Comparison of ENCODE assay signal across 17 cellular contexts in the genomic region with DNA sequence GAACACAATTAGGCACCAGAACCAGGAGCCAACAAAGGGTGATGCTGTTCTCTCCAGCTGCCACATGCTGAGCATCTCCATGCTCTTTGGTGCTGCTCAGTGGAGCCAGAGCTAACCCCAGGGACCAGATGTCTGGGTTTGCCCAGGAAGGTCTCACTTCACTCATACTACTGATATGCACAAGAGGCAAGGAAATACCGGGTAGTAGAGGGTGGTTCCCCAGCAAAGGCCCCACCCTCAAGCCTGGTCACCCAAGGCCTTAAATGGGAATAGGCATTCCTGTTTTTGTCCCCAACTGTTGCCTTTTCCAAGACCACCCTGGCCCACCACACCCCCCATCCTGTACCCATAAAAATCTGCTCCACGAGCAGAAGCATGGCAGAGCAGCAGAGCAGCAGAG.
DNase-seq lines count a peak whose midpoint lies in the region; ATAC-seq and TF ChIP-seq lines count a peak whose summit lies in the region.
"Had no signal": no experiment of that assay in that cellular context is flagged by ENCODE, and none has a peak within 500 bp of the region (broad histone marks: within the 10 kb centered on the region; RNA-seq: fewer than 3 reads in every experiment).

No MANE protein-coding gene starts in this region.

- TF ChIP-seq CTCF in GM13977 (IDR thresholded peaks at IDR 0.05; ENCODE audit: extremely low read depth, insufficient read depth, missing control alignments), result no peak

- peak; percentile 46 for ATAC-seq in HG03039 (IDR thresholded peaks at IDR 0.05; ENCODE audit: unreplicated experiment)
- ATAC-seq: HepG2, SK-N-SH treated with all-trans-retinoic acid at 6 μM for 48 hours had no signal

- peak; percentile 28 for DNase-seq in GM13977 (ENCODE audit: low spot score)
- DNase-seq in GM19238 (ENCODE audit: insufficient read length, low spot score), result peak; percentile 6
- no peak for DNase-seq in caudate nucleus (lab: John Stamatoyannopoulos, UW)
- no peak for DNase-seq in NCI-H1436 (lab: John Stamatoyannopoulos, UW)
- no peak for DNase-seq in HT-29 (ENCODE audit: low spot score)
- no peak for DNase-seq in NCI-H2107 (lab: John Stamatoyannopoulos, UW)
- DNase-seq: activated CD4-positive, alpha-beta T cell treated with anti-CD3 and anti-CD28 coated beads, Interleukin-2, amount 50 U/mL, for 1 hour; adrenal gland; COR-L47; effector memory CD4-positive, alpha-beta T cell; HFFc6; NK-92 treated with Interleukin-12 subunit alpha and Interleukin-12 subunit beta, amount 100 ng/mL, for 24 hours; retina; upper lobe of left lung had no signal

- in situ Hi-C loops in GM13977 (cut with MboI; ENCODE audit: low pct_unique_long_range_greater_than_20kb, low sequenced_read_pairs, unreplicated experiment), result no loop called here

- peak overlapping the region; percentile 74 for H3K27ac ChIP-seq in caudate nucleus (ENCODE audit: low read depth, low read length)
- H3K27ac ChIP-seq: adrenal gland, upper lobe of left lung had no signal

Comparison
In these comparisons a context has a peak if more than half of its experiments do, and no peak if none do; other contexts are left out.
1. DNase-seq: peak in GM13977 (single experiment) and GM19238 (single experiment); none in caudate nucleus (0 of 61), NCI-H1436 (single experiment), HT-29 (single experiment) and NCI-H2107 (single experiment).